ENCODE assay signal across 1 cellular context in the genomic region with DNA sequence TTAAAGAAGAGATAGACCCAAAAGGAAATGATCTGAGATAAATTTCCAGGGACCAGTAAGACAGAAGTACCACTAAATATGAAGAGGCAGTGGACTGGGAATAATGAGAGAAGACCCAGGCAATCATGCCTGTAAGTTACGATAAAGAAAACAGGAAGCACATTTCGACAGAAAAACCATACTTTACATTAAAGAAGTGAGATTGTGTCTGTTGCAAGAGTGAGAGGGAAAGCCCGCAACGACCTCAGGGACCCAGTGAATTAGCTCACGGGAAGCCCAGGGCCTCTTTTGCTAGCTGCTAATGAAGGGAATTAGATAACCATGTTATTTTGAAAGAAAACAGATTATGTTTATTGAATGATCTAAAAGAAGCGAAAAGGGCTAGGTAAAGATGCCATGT.
TF ChIP-seq lines count a peak whose summit lies in the region.

No MANE protein-coding gene starts in this region.

TF ChIP-seq in HepG2, 621 proteins besides CTCF, POLR2A, EP300 and RAD21 (continued from another document):
- TF ChIP-seq SRF (IDR thresholded peaks at IDR 0.05; ENCODE audit: low read depth, low read length), result no peak
- TF ChIP-seq SOX5 (CRISPR knock-in tag; IDR thresholded peaks at IDR 0.05; ENCODE audit: borderline replicate concordance), result no peak
- no peak for TF ChIP-seq ZFY (CRISPR knock-in tag; IDR thresholded peaks at IDR 0.05)
- TF ChIP-seq NCOA5 (CRISPR knock-in tag; IDR thresholded peaks at IDR 0.05), result no peak
- TF ChIP-seq GABPB1 (CRISPR knock-in tag; IDR thresholded peaks at IDR 0.05), result no peak
- no peak for TF ChIP-seq ZNF224 (CRISPR knock-in tag; IDR thresholded peaks at IDR 0.05)
